20 cellular contexts compared by ENCODE assay signal in genomic region chr17:66273391-66273722, GRCh38. TPM values are rescaled to one million over a fixed set of nuclear protein-coding genes. Genes with fewer than 3 reads are reported as not detected.
"Had no signal": no experiment of that assay in that cellular context is flagged by ENCODE, and none has a peak within 500 bp of the region (broad histone marks: within the 10 kb centered on the region; RNA-seq: fewer than 3 reads in every experiment).

No MANE protein-coding gene starts in this region.

- DNase-seq: activated CD4-positive, alpha-beta T cell treated with anti-CD3 and anti-CD28 coated beads for 48 hours; activated CD8-positive, alpha-beta T cell treated with anti-CD3 and anti-CD28 coated beads for 36 hours; activated effector memory CD4-positive, alpha-beta T cell treated with anti-CD3 and anti-CD28 coated beads, Interleukin-2, amount 50 U/mL, for 16 hours; activated T-cell treated with anti-CD3 and anti-CD28 coated beads, Interleukin-2, amount 50 U/mL, for 48 hours; amygdala; cerebellar nuclear complex; effector memory CD4-positive, alpha-beta T cell; heart right ventricle; left colon; lower lobe of right lung; stimulated activated CD4-positive, alpha-beta T cell treated with anti-CD3 and anti-CD28 coated beads, Interleukin-2, amount 100 ng/mL, for 48 hours had no signal

- H3K27ac ChIP-seq: gastroesophageal sphincter, heart right ventricle, lower lobe of right lung had no signal

- H3K9me3 Mint-ChIP-seq: activated CD8-positive, alpha-beta T cell treated with anti-CD3 and anti-CD28 coated beads for 36 hours; dendritic cell treated with granulocyte-macrophage colony-stimulating factor and Interleukin-4, amounts not matched to agents 40 ng/mL and 50 ng/mL, for 4 days had no signal

- H3K9me3 ChIP-seq: gastroesophageal sphincter had no signal

- H3K27me3 ChIP-seq: brain microvascular endothelial cell, gastroesophageal sphincter, heart right ventricle had no signal

- H3K4me3 ChIP-seq: gastroesophageal sphincter, heart right ventricle, lower lobe of right lung had no signal

- H3K4me3 Mint-ChIP-seq: activated CD8-positive, alpha-beta T cell treated with anti-CD3 and anti-CD28 coated beads for 36 hours; activated naive CD8-positive, alpha-beta T cell; dendritic cell treated with granulocyte-macrophage colony-stimulating factor and Interleukin-4, amounts not matched to agents 40 ng/mL and 50 ng/mL, for 4 days; stimulated activated memory B cell treated with anti-CD40 and anti-IgM and Interleukin-4, amounts not matched to agents 10 μg/mL and 1 μg/mL and 100 μg/mL, for 72 hours; WTC11 had no signal

- H3K27me3 Mint-ChIP-seq: activated CD8-positive, alpha-beta T cell treated with anti-CD3 and anti-CD28 coated beads for 36 hours; activated naive CD8-positive, alpha-beta T cell; stimulated activated memory B cell treated with anti-CD40 and anti-IgM and Interleukin-4, amounts not matched to agents 10 μg/mL and 1 μg/mL and 100 μg/mL, for 72 hours had no signal

- FAIRE-seq: TTC549 had no signal

- H3K4me1 Mint-ChIP-seq: stimulated activated memory B cell treated with anti-CD40 and anti-IgM and Interleukin-4, amounts not matched to agents 10 μg/mL and 1 μg/mL and 100 μg/mL, for 72 hours; WTC11 had no signal

- H3K36me3 ChIP-seq: brain microvascular endothelial cell, gastroesophageal sphincter, heart right ventricle, lower lobe of right lung had no signal

- H3K4me1 ChIP-seq: lower lobe of right lung had no signal

- H3K36me3 Mint-ChIP-seq: activated naive CD8-positive, alpha-beta T cell; stimulated activated memory B cell treated with anti-CD40 and anti-IgM and Interleukin-4, amounts not matched to agents 10 μg/mL and 1 μg/mL and 100 μg/mL, for 72 hours had no signal

- H3K27ac Mint-ChIP-seq: activated CD8-positive, alpha-beta T cell treated with anti-CD3 and anti-CD28 coated beads for 36 hours; activated naive CD8-positive, alpha-beta T cell; dendritic cell treated with granulocyte-macrophage colony-stimulating factor and Interleukin-4, amounts not matched to agents 40 ng/mL and 50 ng/mL, for 4 days; stimulated activated memory B cell treated with anti-CD40 and anti-IgM and Interleukin-4, amounts not matched to agents 10 μg/mL and 1 μg/mL and 100 μg/mL, for 72 hours; WTC11 had no signal

- ATAC-seq: activated CD8-positive, alpha-beta T cell treated with anti-CD3 and anti-CD28 coated beads for 36 hours; left colon; lower lobe of right lung; stimulated activated memory B cell treated with anti-CD40 and anti-IgM and Interleukin-4, amounts not matched to agents 10 μg/mL and 1 μg/mL and 100 μg/mL, for 72 hours; WTC11 had no signal

RNA-seq across cellular contexts. Expression of gene APOH, which starts 44.1 kb away (rescaled TPM):
- total RNA-seq: activated CD8-positive, alpha-beta T cell treated with anti-CD3 and anti-CD28 coated beads for 36 hours; gastroesophageal sphincter; T-helper 2 cell treated with Interferon-gamma antibody and Interleukin-4, amounts not matched to agents 100 ng/mL and 5 ng/mL, for 36 hours; urinary bladder had no signal
- polyA plus RNA-seq: heart right ventricle had no signal
